Comparison of ENCODE assay signal across 27 cellular contexts in genomic region chrX:125826774-125827451, GRCh38.
"Had no signal": no experiment of that assay in that cellular context is flagged by ENCODE, and none has a peak within 500 bp of the region (broad histone marks: within the 10 kb centered on the region; RNA-seq: fewer than 3 reads in every experiment).

No MANE protein-coding gene starts in this region.

- H3K27me3 ChIP-seq: ascending aorta, gastroesophageal sphincter, hepatocyte, pancreas, stomach, thyroid gland, upper lobe of right lung had no signal

- H3K9me3 ChIP-seq: ascending aorta, gastroesophageal sphincter, pancreas, psoas muscle, thyroid gland, upper lobe of right lung had no signal

- H3K4me2 ChIP-seq: hepatocyte, smooth muscle cell had no signal

- H3K9me3 Mint-ChIP-seq: activated CD4-positive, alpha-beta T cell treated with anti-CD3 and anti-CD28 coated beads, Interleukin-2, amount 10 ng/mL, durations not matched to agents 24 days and 14 days; activated naive CD8-positive, alpha-beta T cell treated with anti-CD3 and anti-CD28 coated beads, Interleukin-2, amount 10 ng/mL, durations not matched to agents 7 days and 5 days; activated T-helper 1 cell treated with anti-CD3 and anti-CD28 coated beads, Interleukin-12 subunit alpha, Interleukin-12 subunit beta, Interleukin-2, Interleukin-4 antibody, amounts not matched to agents 30 ng/mL and 10 ng/mL and 1 ng/mL, durations not matched to agents 14 hours and 24 hours and 36 hours had no signal

- H3K27ac ChIP-seq: ascending aorta, coronary artery, gastroesophageal sphincter, hepatocyte, pancreas, psoas muscle, stomach, thyroid gland, upper lobe of right lung, VCaP had no signal

- H2AFZ ChIP-seq: hepatocyte had no signal

- H3K27ac Mint-ChIP-seq: activated CD4-positive, alpha-beta memory T cell treated with anti-CD3 and anti-CD28 coated beads for 36 hours; activated CD4-positive, alpha-beta T cell treated with anti-CD3 and anti-CD28 coated beads, Interleukin-2, amount 10 ng/mL, durations not matched to agents 24 days and 14 days; activated naive CD4-positive, alpha-beta T cell treated with anti-CD3 and anti-CD28 coated beads for 36 hours; activated naive CD8-positive, alpha-beta T cell treated with anti-CD3 and anti-CD28 coated beads, Interleukin-2, amount 10 ng/mL, durations not matched to agents 7 days and 5 days; activated T-helper 1 cell treated with anti-CD3 and anti-CD28 coated beads, Interleukin-12 subunit alpha, Interleukin-12 subunit beta, Interleukin-2, Interleukin-4 antibody, amounts not matched to agents 30 ng/mL and 10 ng/mL and 1 ng/mL, durations not matched to agents 14 hours and 24 hours and 36 hours; brain; effector memory CD8-positive, alpha-beta T cell; nephron progenitor cell; stimulated activated naive B cell treated with anti-CD40 and anti-IgM and Interleukin-4, amounts not matched to agents 10 μg/mL and 1 μg/mL and 100 μg/mL, for 72 hours had no signal

- H3K4me1 ChIP-seq: ascending aorta, gastroesophageal sphincter, pancreas, psoas muscle, stomach, thyroid gland, upper lobe of right lung had no signal

- ATAC-seq: effector memory CD8-positive, alpha-beta T cell; gastroesophageal sphincter; left cardiac atrium; left ventricle myocardium superior; pancreas; psoas muscle; stimulated activated naive B cell treated with anti-CD40 and anti-IgM and Interleukin-4, amounts not matched to agents 10 μg/mL and 1 μg/mL and 100 μg/mL, for 72 hours; upper lobe of right lung had no signal

- H3K4me1 Mint-ChIP-seq: activated CD4-positive, alpha-beta T cell treated with anti-CD3 and anti-CD28 coated beads, Interleukin-2, amount 10 ng/mL, durations not matched to agents 24 days and 14 days; activated naive CD8-positive, alpha-beta T cell treated with anti-CD3 and anti-CD28 coated beads, Interleukin-2, amount 10 ng/mL, durations not matched to agents 7 days and 5 days; brain; nephron progenitor cell; stimulated activated naive B cell treated with anti-CD40 and anti-IgM and Interleukin-4, amounts not matched to agents 10 μg/mL and 1 μg/mL and 100 μg/mL, for 72 hours had no signal

- H3K36me3 ChIP-seq: ascending aorta, gastroesophageal sphincter, pancreas, stomach, thyroid gland, upper lobe of right lung had no signal

- H3K27me3 Mint-ChIP-seq: activated CD4-positive, alpha-beta memory T cell treated with anti-CD3 and anti-CD28 coated beads for 36 hours; activated CD4-positive, alpha-beta T cell treated with anti-CD3 and anti-CD28 coated beads, Interleukin-2, amount 10 ng/mL, durations not matched to agents 24 days and 14 days; activated naive CD8-positive, alpha-beta T cell treated with anti-CD3 and anti-CD28 coated beads, Interleukin-2, amount 10 ng/mL, durations not matched to agents 7 days and 5 days; brain; effector memory CD8-positive, alpha-beta T cell; stimulated activated naive B cell treated with anti-CD40 and anti-IgM and Interleukin-4, amounts not matched to agents 10 μg/mL and 1 μg/mL and 100 μg/mL, for 72 hours had no signal

- H3K4me3 ChIP-seq: ascending aorta, coronary artery, gastroesophageal sphincter, hepatocyte, pancreas, psoas muscle, smooth muscle cell, stomach, thyroid gland, upper lobe of right lung had no signal

- DNase-seq: activated CD4-positive, alpha-beta memory T cell treated with anti-CD3 and anti-CD28 coated beads for 36 hours; activated CD4-positive, alpha-beta T cell treated with anti-CD3 and anti-CD28 coated beads, Interleukin-2, amount 10 ng/mL, durations not matched to agents 24 days and 14 days; activated CD4-positive, CD25-positive, alpha-beta regulatory T cell treated with anti-CD3 and anti-CD28 coated beads, Interleukin-2, amount 50 U/mL, for 72 hours; activated CD8-positive, alpha-beta memory T cell treated with anti-CD3 and anti-CD28 coated beads, Interleukin-2, amount 50 U/mL, for 4 hours; activated effector memory CD4-positive, alpha-beta T cell treated with anti-CD3 and anti-CD28 coated beads, Interleukin-2, amount 50 U/mL, for 16 hours; activated naive CD4-positive, alpha-beta T cell treated with anti-CD3 and anti-CD28 coated beads for 36 hours; activated naive CD8-positive, alpha-beta T cell treated with anti-CD3 and anti-CD28 coated beads, Interleukin-2, amount 10 ng/mL, durations not matched to agents 7 days and 5 days; activated T-cell treated with anti-CD3 and anti-CD28 coated beads, Interleukin-2, amount 50 U/mL, for 1 hour; effector memory CD8-positive, alpha-beta T cell; left cardiac atrium; left ventricle myocardium superior; nephron progenitor cell; psoas muscle; stimulated activated CD4-positive, alpha-beta T cell treated with anti-CD3 and anti-CD28 coated beads, Interleukin-2, amount 100 ng/mL, for 24 hours; stimulated activated naive B cell treated with anti-CD40 and anti-IgM and Interleukin-4, amounts not matched to agents 10 μg/mL and 1 μg/mL and 100 μg/mL, for 72 hours; stomach; thyroid gland; upper lobe of right lung had no signal

- H3K36me3 Mint-ChIP-seq: activated CD4-positive, alpha-beta memory T cell treated with anti-CD3 and anti-CD28 coated beads for 36 hours; activated naive CD8-positive, alpha-beta T cell treated with anti-CD3 and anti-CD28 coated beads, Interleukin-2, amount 10 ng/mL, durations not matched to agents 7 days and 5 days; brain; stimulated activated naive B cell treated with anti-CD40 and anti-IgM and Interleukin-4, amounts not matched to agents 10 μg/mL and 1 μg/mL and 100 μg/mL, for 72 hours had no signal

- H3K79me2 ChIP-seq: hepatocyte had no signal

- H3K4me3 Mint-ChIP-seq: activated CD4-positive, alpha-beta memory T cell treated with anti-CD3 and anti-CD28 coated beads for 36 hours; activated CD4-positive, alpha-beta T cell treated with anti-CD3 and anti-CD28 coated beads, Interleukin-2, amount 10 ng/mL, durations not matched to agents 24 days and 14 days; activated naive CD4-positive, alpha-beta T cell treated with anti-CD3 and anti-CD28 coated beads for 36 hours; activated naive CD8-positive, alpha-beta T cell treated with anti-CD3 and anti-CD28 coated beads, Interleukin-2, amount 10 ng/mL, durations not matched to agents 7 days and 5 days; activated T-helper 1 cell treated with anti-CD3 and anti-CD28 coated beads, Interleukin-12 subunit alpha, Interleukin-12 subunit beta, Interleukin-2, Interleukin-4 antibody, amounts not matched to agents 30 ng/mL and 10 ng/mL and 1 ng/mL, durations not matched to agents 14 hours and 24 hours and 36 hours; brain; effector memory CD8-positive, alpha-beta T cell; nephron progenitor cell; stimulated activated naive B cell treated with anti-CD40 and anti-IgM and Interleukin-4, amounts not matched to agents 10 μg/mL and 1 μg/mL and 100 μg/mL, for 72 hours had no signal
